20 cellular contexts compared by ENCODE assay signal in genomic region chr1:151995774-151996173, GRCh38. TPM values are rescaled to one million over a fixed set of nuclear protein-coding genes. Genes with fewer than 3 reads are reported as not detected.
DNase-seq lines count a peak whose midpoint lies in the region; ATAC-seq, FAIRE-seq and TF ChIP-seq lines count a peak whose summit lies in the region.
"Had no signal": no experiment of that assay in that cellular context is flagged by ENCODE, and none has a peak within 500 bp of the region (broad histone marks: within the 10 kb centered on the region; RNA-seq: fewer than 3 reads in every experiment).

No MANE protein-coding gene starts in this region.

- no peak for TF ChIP-seq CTCF in astrocyte (IDR thresholded peaks at IDR 0.05; ENCODE audit: insufficient read depth, low read depth, low read length)
- no peak for TF ChIP-seq CTCF in keratinocyte (optimal IDR thresholded peaks at IDR 0.05 in 1 of 3, IDR thresholded peaks at IDR 0.05 in 1 of 3, conservative IDR thresholded peaks at IDR 0.05 in 1 of 3; ENCODE audit: extremely low read depth in 1 of 3, insufficient read depth in 2 of 3, low read length in 3 of 3)

- H3K36me3 Mint-ChIP-seq in CD4-positive, CD25-positive, alpha-beta regulatory T cell = peaks cover under 1% of the 10 kb centered on the region
- peaks cover 3% of the 10 kb centered on the region for H3K36me3 Mint-ChIP-seq in astrocyte (ENCODE audit: low read depth, unreplicated experiment)

- H2AFZ ChIP-seq in astrocyte (ENCODE audit: low read depth, low read length) = no peak overlapping the region
- no peak overlapping the region for H2AFZ ChIP-seq in keratinocyte (ENCODE audit: control insufficient read depth, low read length)

- no peaks in the 10 kb centered on the region for H3K9me3 ChIP-seq in CD4-positive, CD25-positive, alpha-beta regulatory T cell (ENCODE audit: control insufficient read depth in 2 of 2, low read length in 2 of 2)
- peaks cover 3% of the 10 kb centered on the region for H3K9me3 ChIP-seq in astrocyte (ENCODE audit: insufficient read depth, low read depth, low read length)
- H3K9me3 ChIP-seq in keratinocyte (ENCODE audit: control insufficient read depth, low read depth, low read length) = no peaks in the 10 kb centered on the region
- H3K9me3 ChIP-seq: spleen had no signal

- H4K20me1 ChIP-seq in astrocyte (ENCODE audit: insufficient read depth, low read length) (peaks cover 14% of the 10 kb centered on the region), keratinocyte (ENCODE audit: control insufficient read depth, extremely low read depth, insufficient read depth, low read length) (no peaks in the 10 kb centered on the region)

- H3K4me2 ChIP-seq in astrocyte (ENCODE audit: low read length) (no peak overlapping the region), keratinocyte (ENCODE audit: control insufficient read depth, extremely low read depth, insufficient read depth, low read depth, low read length) (no peak overlapping the region)

- H3K4me3 Mint-ChIP-seq in CD4-positive, CD25-positive, alpha-beta regulatory T cell = peak overlapping the region in 2 of 4 donors; percentile 86 to 99
- no peak overlapping the region for H3K4me3 Mint-ChIP-seq in astrocyte (ENCODE audit: unreplicated experiment)

- H3K36me3 ChIP-seq in CD4-positive, CD25-positive, alpha-beta regulatory T cell (ENCODE audit: control insufficient read depth, insufficient read depth, low read length) = no peaks in the 10 kb centered on the region
- H3K36me3 ChIP-seq in astrocyte (ENCODE audit: insufficient read depth, low read length) = no peaks in the 10 kb centered on the region
- H3K36me3 ChIP-seq in keratinocyte (ENCODE audit: control insufficient read depth in 2 of 2, extremely low read depth in 1 of 2, insufficient read depth in 2 of 2, low read length in 2 of 2) = peaks cover 10 to 15% of the 10 kb centered on the region in 2 experiments
- H3K36me3 ChIP-seq: brain microvascular endothelial cell, spleen had no signal

- H3K9ac ChIP-seq in astrocyte (ENCODE audit: low read length) = no peak overlapping the region
- no peak overlapping the region for H3K9ac ChIP-seq in keratinocyte (ENCODE audit: control insufficient read depth, extremely low read depth, insufficient read depth, low read length)

- peaks cover 34% of the 10 kb centered on the region for H3K4me1 ChIP-seq in CD4-positive, CD25-positive, alpha-beta regulatory T cell (ENCODE audit: control insufficient read depth, insufficient read depth, low read length, poor library complexity, severe bottlenecking)
- H3K4me1 ChIP-seq in astrocyte (ENCODE audit: insufficient read depth, low read length) (peaks cover 40% of the 10 kb centered on the region), keratinocyte (ENCODE audit: control insufficient read depth, extremely low read depth, insufficient read depth, low read length) (peaks cover 66% of the 10 kb centered on the region)

- H3K27me3 Mint-ChIP-seq in CD4-positive, CD25-positive, alpha-beta regulatory T cell = peaks cover 20% of the 10 kb centered on the region
- H3K27me3 Mint-ChIP-seq in astrocyte (ENCODE audit: low read depth, unreplicated experiment) = no peaks in the 10 kb centered on the region
- H3K27me3 Mint-ChIP-seq: activated T-helper 17 cell treated with anti-CD3 and anti-CD28 coated beads, Interleukin-2, amount 50 U/mL, for 72 hours had no signal

- DNase-seq in CD4-positive, CD25-positive, alpha-beta regulatory T cell = no peak
- DNase-seq in M059J (ENCODE audit: low read depth) = peak; percentile 55
- no peak for DNase-seq in astrocyte (ENCODE audit: low read depth)
- no peak for DNase-seq in keratinocyte (ENCODE audit: low read depth, low spot score)
- DNase-seq in HuH-7.5 (ENCODE audit: low spot score) = no peak
- no peak for DNase-seq in epidermal melanocyte (ENCODE audit: insufficient read length, low spot score)
- DNase-seq: activated CD4-positive, alpha-beta T cell treated with anti-CD3 and anti-CD28 coated beads for 4 hours; activated naive CD8-positive, alpha-beta T cell treated with anti-CD3 and anti-CD28 coated beads, Interleukin-2, amount 10 ng/mL, durations not matched to agents 7 days and 5 days; brain microvascular endothelial cell; cortex of kidney; GDM1; H7; left ventricle myocardium superior; NCI-H187; spleen had no signal

- H3K9me1 ChIP-seq in keratinocyte (ENCODE audit: control insufficient read depth, extremely low read depth, insufficient read depth, low read length) = no peaks in the 10 kb centered on the region

- no peak overlapping the region for H3K27ac Mint-ChIP-seq in CD4-positive, CD25-positive, alpha-beta regulatory T cell
- no peak overlapping the region for H3K27ac Mint-ChIP-seq in astrocyte (ENCODE audit: unreplicated experiment)
- H3K27ac Mint-ChIP-seq: activated naive CD8-positive, alpha-beta T cell treated with anti-CD3 and anti-CD28 coated beads, Interleukin-2, amount 10 ng/mL, durations not matched to agents 7 days and 5 days had no signal

- H3K79me2 ChIP-seq in astrocyte (ENCODE audit: insufficient read depth, low read length) (peaks cover 26% of the 10 kb centered on the region), keratinocyte (ENCODE audit: control insufficient read depth, insufficient read depth, low read length) (peaks cover 27% of the 10 kb centered on the region)

- no peak for ATAC-seq in CD4-positive, CD25-positive, alpha-beta regulatory T cell (ENCODE audit: low read depth in 2 of 2)
- ATAC-seq in HG02884 (IDR thresholded peaks at IDR 0.05; ENCODE audit: unreplicated experiment) (no peak), GM18867 (IDR thresholded peaks at IDR 0.05; ENCODE audit: unreplicated experiment) (no peak)
- ATAC-seq: activated T-helper 17 cell treated with anti-CD3 and anti-CD28 coated beads, Interleukin-2, amount 50 U/mL, for 72 hours; GM12878; left ventricle myocardium superior had no signal

- peaks cover 3% of the 10 kb centered on the region for H3K27me3 ChIP-seq in CD4-positive, CD25-positive, alpha-beta regulatory T cell (ENCODE audit: control insufficient read depth, insufficient read depth, low read length)
- H3K27me3 ChIP-seq in astrocyte (ENCODE audit: insufficient read depth, low read length) (peaks cover 3% of the 10 kb centered on the region), keratinocyte (ENCODE audit: control insufficient read depth, extremely low read depth, insufficient read depth, low read length) (no peaks in the 10 kb centered on the region)
- H3K27me3 ChIP-seq: brain microvascular endothelial cell had no signal

- dilution Hi-C loops in keratinocyte (cut with MboI; ENCODE audit: extremely low pct_ligation_motif_present, low sequenced_read_pairs) = no loop called here

- H3K4me3 ChIP-seq in CD4-positive, CD25-positive, alpha-beta regulatory T cell (ENCODE audit: low read depth, low read length) = no peak overlapping the region
- H3K4me3 ChIP-seq in astrocyte (ENCODE audit: insufficient read depth, low read depth, low read length) (no peak overlapping the region), keratinocyte (ENCODE audit: control insufficient read depth in 2 of 3, extremely low read depth in 1 of 3, insufficient read depth in 2 of 3, low read depth in 1 of 3, low read length in 3 of 3) (no peak overlapping the region)
- H3K4me3 ChIP-seq: GM12878, spleen had no signal

- no peak for FAIRE-seq in astrocyte (lab: Jason Lieb, UNC)
- FAIRE-seq in keratinocyte (lab: Jason Lieb, UNC) = no peak
- FAIRE-seq: endothelial cell of umbilical vein, GM12878 had no signal

- peaks cover 0 to 1% (median 0%) of the 10 kb centered on the region in 7 donors for H3K9me3 Mint-ChIP-seq in CD4-positive, CD25-positive, alpha-beta regulatory T cell
- H3K9me3 Mint-ChIP-seq in astrocyte (ENCODE audit: unreplicated experiment) = peaks cover 2% of the 10 kb centered on the region
- H3K9me3 Mint-ChIP-seq: activated naive CD8-positive, alpha-beta T cell treated with anti-CD3 and anti-CD28 coated beads, Interleukin-2, amount 10 ng/mL, durations not matched to agents 7 days and 5 days; activated T-helper 17 cell treated with anti-CD3 and anti-CD28 coated beads, Interleukin-2, amount 50 U/mL, for 72 hours had no signal

- peak overlapping the region; percentile 94 for H3K27ac ChIP-seq in CD4-positive, CD25-positive, alpha-beta regulatory T cell (ENCODE audit: insufficient read depth, low read length, poor library complexity, severe bottlenecking)
- H3K27ac ChIP-seq in astrocyte (ENCODE audit: low read depth, low read length) (peak overlapping the region; percentile 79), keratinocyte (ENCODE audit: control insufficient read depth, insufficient read depth, low read length) (peak overlapping the region; percentile 100)

- H3K4me1 Mint-ChIP-seq in CD4-positive, CD25-positive, alpha-beta regulatory T cell = peaks cover 6 to 40% (median 29%) of the 10 kb centered on the region in 4 donors
- peaks cover 28% of the 10 kb centered on the region for H3K4me1 Mint-ChIP-seq in astrocyte (ENCODE audit: low read depth, unreplicated experiment)

RNA-seq across cellular contexts. Expression of gene S100A10, which starts 2.1 kb away (rescaled TPM):
- total RNA-seq in CD4-positive, CD25-positive, alpha-beta regulatory T cell = 405 TPM
- polyA plus RNA-seq in CD4-positive, CD25-positive, alpha-beta regulatory T cell = 1,000 to 10,000 TPM; 1,242 to 1,844 (median 1,500) TPM
- total RNA-seq in M059J (2014; rRNA removed; shearing (Covaris generic)) = 120 and 154 TPM in 2 replicates
- total RNA-seq in astrocyte = 1,137 and 1,257 TPM in 2 replicates
- 762 to 1,688 TPM (median 1,061 TPM) in 3 replicates for polyA plus RNA-seq in keratinocyte
- 7,825 TPM for polyA plus RNA-seq in keratinocyte (2011; ENCODE audit: low read depth)
- polyA plus RNA-seq in keratinocyte (2011; cell fraction: cytosol; rRNA removed) = 1,426 and 2,466 TPM in 2 replicates
- polyA plus RNA-seq in keratinocyte (2011; cell fraction: nucleus; rRNA removed) = 399 and 409 TPM in 2 replicates
- 2,272 and 2,757 TPM in 2 replicates for polyA plus RNA-seq in keratinocyte (2012; ENCODE audit: low replicate concordance)
- polyA minus RNA-seq in keratinocyte = 156 to 769 TPM (median 744 TPM) in 3 replicates
- 3,568 TPM for polyA minus RNA-seq in keratinocyte (2011; cell fraction: cytosol; rRNA and poly(A)+ RNA removed)
- polyA minus RNA-seq in keratinocyte (2011; cell fraction: nucleus; rRNA and poly(A)+ RNA removed) = 194 and 286 TPM in 2 replicates

RNA-seq across cellular contexts. Expression of gene S100A11, which starts 41.0 kb away (rescaled TPM):
- total RNA-seq in CD4-positive, CD25-positive, alpha-beta regulatory T cell = 80.2 TPM
- polyA plus RNA-seq in CD4-positive, CD25-positive, alpha-beta regulatory T cell = 100 to 1,000 TPM; 397 to 676 (median 547) TPM
- 784 and 824 TPM in 2 replicates for total RNA-seq in M059J (2014; rRNA removed; shearing (Covaris generic))
- 1,415 and 1,482 TPM in 2 replicates for total RNA-seq in astrocyte
- polyA plus RNA-seq in keratinocyte = 3,230 to 4,658 TPM (median 4,125 TPM) in 3 replicates
- 385 TPM for polyA plus RNA-seq in keratinocyte (2011; ENCODE audit: low read depth)
- 5,163 and 5,922 TPM in 2 replicates for polyA plus RNA-seq in keratinocyte (2011; cell fraction: cytosol; rRNA removed)
- polyA plus RNA-seq in keratinocyte (2011; cell fraction: nucleus; rRNA removed) = 1,558 and 1,872 TPM in 2 replicates
- 4,957 and 5,664 TPM in 2 replicates for polyA plus RNA-seq in keratinocyte (2012; ENCODE audit: low replicate concordance)
- polyA minus RNA-seq in keratinocyte = 2,598 to 4,430 TPM (median 2,761 TPM) in 3 replicates
- 2,126 TPM for polyA minus RNA-seq in keratinocyte (2011; cell fraction: cytosol; rRNA and poly(A)+ RNA removed)
- 610 and 888 TPM in 2 replicates for polyA minus RNA-seq in keratinocyte (2011; cell fraction: nucleus; rRNA and poly(A)+ RNA removed)
